Comparison of ENCODE assay signal across 14 cellular contexts in genomic region chr16:31112711-31113419, GRCh38. TPM values are rescaled to one million over a fixed set of nuclear protein-coding genes. Genes with fewer than 3 reads are reported as not detected.
DNase-seq lines count a peak whose midpoint lies in the region; ATAC-seq and TF ChIP-seq lines count a peak whose summit lies in the region.
"Had no signal": no experiment of that assay in that cellular context is flagged by ENCODE, and none has a peak within 500 bp of the region (broad histone marks: within the 10 kb centered on the region; RNA-seq: fewer than 3 reads in every experiment).

No MANE protein-coding gene starts in this region.

- POLR2A ChIA-PET in MCF 10A (lab: Yijun Ruan, JAX), result interaction anchor here (1.0 to 1.2 kb wide), 3 partner anchors 29 to 40 kb away, joined by 3 to 4 read pairs (median 3); partner anchors contain the start of genes ZNF646 and ZNF668

- ATAC-seq in memory B cell (ENCODE audit: low read depth), result no peak
- ATAC-seq in HG02571 (IDR thresholded peaks at IDR 0.05; ENCODE audit: unreplicated experiment), result no peak

- H3K9me3 ChIP-seq in breast epithelium, result no peaks in the 10 kb centered on the region
- H3K9me3 ChIP-seq: HAP-1, tibial artery had no signal

- H3K27me3 Mint-ChIP-seq in MCF 10A (ENCODE audit: insufficient read depth, unreplicated experiment), result no peaks in the 10 kb centered on the region
- no peaks in the 10 kb centered on the region for H3K27me3 Mint-ChIP-seq in memory B cell
- no peaks in the 10 kb centered on the region for H3K27me3 Mint-ChIP-seq in T-helper 2 cell treated with Interferon-gamma antibody and Interleukin-4, amounts not matched to agents 5 μg/mL and 100 μg/mL, for 36 hours (ENCODE audit: low read depth)

- H3K4me3 Mint-ChIP-seq in MCF 10A (ENCODE audit: unreplicated experiment) (no peak overlapping the region), memory B cell (no peak overlapping the region)
- no peak overlapping the region for H3K4me3 Mint-ChIP-seq in T-helper 2 cell treated with Interferon-gamma antibody and Interleukin-4, amounts not matched to agents 5 μg/mL and 100 μg/mL, for 36 hours

- H3K27ac Mint-ChIP-seq in MCF 10A (ENCODE audit: low read depth, unreplicated experiment) (no peak overlapping the region), memory B cell (peak overlapping the region; percentile 69)
- no peak overlapping the region for H3K27ac Mint-ChIP-seq in T-helper 2 cell treated with Interferon-gamma antibody and Interleukin-4, amounts not matched to agents 5 μg/mL and 100 μg/mL, for 36 hours

- peaks cover 47% of the 10 kb centered on the region for H3K36me3 Mint-ChIP-seq in MCF 10A (ENCODE audit: insufficient read depth, unreplicated experiment)
- peaks cover 3% of the 10 kb centered on the region for H3K36me3 Mint-ChIP-seq in memory B cell
- H3K36me3 Mint-ChIP-seq in T-helper 2 cell treated with Interferon-gamma antibody and Interleukin-4, amounts not matched to agents 5 μg/mL and 100 μg/mL, for 36 hours (ENCODE audit: low read depth), result peaks cover 20% of the 10 kb centered on the region

- CTCF ChIA-PET in MCF 10A (lab: Yijun Ruan, JAX), result interaction anchor here (0.5 to 1.4 kb wide), 4 partner anchors 12 to 277 kb away, joined by 3 to 4 read pairs (median 4); no protein-coding TSS in a partner anchor

- H3K27ac ChIP-seq in breast epithelium, result peak overlapping the region; percentile 52 to 72
- H3K27ac ChIP-seq in caudate nucleus (ENCODE audit: low read depth, low read length), result peak overlapping the region; percentile 46

- no peaks in the 10 kb centered on the region for H3K27me3 ChIP-seq in breast epithelium
- H3K27me3 ChIP-seq: tibial artery had no signal

- no TSS peak for BruUV-seq in MCF 10A (replicated peaks; lab: Mats Ljungman, UMichigan)

- TF ChIP-seq CTCF in breast epithelium (IDR thresholded peaks at IDR 0.05) (no peak), MCF 10A (IDR thresholded peaks at IDR 0.05; ENCODE audit: unreplicated experiment) (no peak)

- H3K4me1 Mint-ChIP-seq in MCF 10A (ENCODE audit: insufficient read depth, unreplicated experiment) (peaks cover 22% of the 10 kb centered on the region), memory B cell (peaks cover 12% of the 10 kb centered on the region)
- H3K4me1 Mint-ChIP-seq in T-helper 2 cell treated with Interferon-gamma antibody and Interleukin-4, amounts not matched to agents 5 μg/mL and 100 μg/mL, for 36 hours (ENCODE audit: low read depth), result peaks cover 16% of the 10 kb centered on the region

- peaks cover 4% of the 10 kb centered on the region for H3K36me3 ChIP-seq in breast epithelium

- intact Hi-C loops in breast epithelium (cut with DNase I; ENCODE audit: low total_unique reads) (no loop called here), MCF 10A (cut with micrococcal nuclease) (no loop called here), posterior cingulate gyrus (cut with DNase I) (loop anchor here (10.0 kb wide), 1 partner anchor 342 kb away; the partner anchor contains the start of gene ARMC5)

- H3K4me3 ChIP-seq in breast epithelium, result no peak overlapping the region
- H3K4me3 ChIP-seq: HAP-1, tibial artery had no signal

- no peak for TF ChIP-seq POLR2A in breast epithelium (IDR thresholded peaks at IDR 0.05)

- H3K9me3 Mint-ChIP-seq in MCF 10A (ENCODE audit: unreplicated experiment), result no peaks in the 10 kb centered on the region
- no peaks in the 10 kb centered on the region for H3K9me3 Mint-ChIP-seq in memory B cell
- no peaks in the 10 kb centered on the region for H3K9me3 Mint-ChIP-seq in T-helper 2 cell treated with Interferon-gamma antibody and Interleukin-4, amounts not matched to agents 5 μg/mL and 100 μg/mL, for 36 hours

- DNase-seq in breast epithelium (ENCODE audit: low spot score in 2 of 2) (no peak), MCF 10A (ENCODE audit: unreplicated experiment) (no peak), caudate nucleus (lab: John Stamatoyannopoulos, UW) (peak in 1 of 61 donors; percentile 3), memory B cell (ENCODE audit: low spot score in 2 of 2) (no peak), posterior cingulate gyrus (no peak), NCI-H1105 treated with DMSO at 0.1 percent for 48 hours (lab: John Stamatoyannopoulos, UW) (no peak)
- DNase-seq in T-helper 2 cell treated with Interferon-gamma antibody and Interleukin-4, amounts not matched to agents 5 μg/mL and 100 μg/mL, for 36 hours (ENCODE audit: low spot score), result no peak
- DNase-seq: activated CD8-positive, alpha-beta memory T cell treated with anti-CD3 and anti-CD28 coated beads, Interleukin-2, amount 50 U/mL, for 4 hours; aorta; NCI-H1930; tibial artery had no signal

- no peaks in the 10 kb centered on the region for H3K4me1 ChIP-seq in breast epithelium

RNA-seq across cellular contexts. Expression of gene KAT8, which starts 4.6 kb away (rescaled TPM):
- total RNA-seq in breast epithelium, result 10 to 100 TPM; 53.6 to 85.0 (median 67.8) TPM
- total RNA-seq in MCF 10A (2022), result 42.0 and 45.8 TPM in 2 replicates

RNA-seq across cellular contexts. Expression of gene BCKDK, which starts 4.7 kb away (rescaled TPM):
- total RNA-seq in breast epithelium, result 10 to 100 TPM; 31.8 to 33.6 (median 33.5) TPM
- total RNA-seq in MCF 10A (2022), result 31.7 and 41.0 TPM in 2 replicates

RNA-seq across cellular contexts. Expression of gene VKORC1, which starts 18.3 kb away (rescaled TPM):
- total RNA-seq in breast epithelium (100 to 1,000 TPM in 1 of 3 donors, 10 to 100 TPM in 2; 82.6 to 143 (median 86.3) TPM), MCF 10A (2022) (64.7 and 66.3 TPM in 2 replicates)

RNA-seq across cellular contexts. Expression of gene PRSS8, which starts 22.7 kb away (rescaled TPM):
- total RNA-seq in breast epithelium (10 to 100 TPM in 2 of 3 donors, not detected in 1; 23.6 to 54.4 TPM), MCF 10A (2022) (24.6 and 32.6 TPM in 2 replicates)
- total RNA-seq: aorta, mononuclear cell had no signal

RNA-seq across cellular contexts. Expression of gene PRSS53, which starts 24.1 kb away (rescaled TPM):
- total RNA-seq in breast epithelium (1 to 10 TPM; 1.3 to 2.0 (median 1.3) TPM), MCF 10A (2022) (4.4 and 5.5 TPM in 2 replicates)
